ENCODE assay signal across 15 cellular contexts in genomic region chr10:74917481-74918077, GRCh38.
A peak's percentile ranks its signal among the peaks of the same experiment; 100 is the strongest.
DNase-seq lines count a peak whose midpoint lies in the region; ATAC-seq and TF ChIP-seq lines count a peak whose summit lies in the region.
"Had no signal": no experiment of that assay in that cellular context is flagged by ENCODE, and none has a peak within 500 bp of the region (broad histone marks: within the 10 kb centered on the region; RNA-seq: fewer than 3 reads in every experiment).

No MANE protein-coding gene starts in this region.

- in situ Hi-C loops in astrocyte of the spinal cord (cut with HindIII; ENCODE audit: low sequenced_read_pairs): no loop called here

- peaks cover 18% of the 10 kb centered on the region for H3K79me2 ChIP-seq in ACC112 (ENCODE audit: control insufficient read depth, insufficient read depth, low read length, unreplicated experiment)

- H3K4me1 ChIP-seq in ACC112 (ENCODE audit: control insufficient read depth, insufficient read depth, low read length, unreplicated experiment): peaks cover 31% of the 10 kb centered on the region

- peaks cover 4% of the 10 kb centered on the region; the same call in 1 of the 2 replicates for H3K36me3 ChIP-seq in ACC112 (ENCODE audit: insufficient read depth, low read length)
- H3K36me3 ChIP-seq: adrenal gland, suprapubic skin had no signal

- H3K27ac ChIP-seq in ACC112 (ENCODE audit: low read depth, low read length): peak overlapping the region; percentile 58
- H3K27ac ChIP-seq: BLaER1, suprapubic skin had no signal

- no peak for TF ChIP-seq CTCF in astrocyte of the spinal cord (IDR thresholded peaks at IDR 0.05; ENCODE audit: low read depth, low read length)
- no peak for TF ChIP-seq CTCF in GM10266 (IDR thresholded peaks at IDR 0.05; ENCODE audit: control insufficient read depth, insufficient read depth, low read depth, missing control alignments)

- H3K4me3 ChIP-seq in ACC112 (ENCODE audit: low read depth, low read length) (no peak overlapping the region), astrocyte of the spinal cord (ENCODE audit: low read depth, low read length) (no peak overlapping the region)
- H3K4me3 ChIP-seq: adrenal gland, BLaER1, suprapubic skin had no signal

- ATAC-seq in GM18519 (IDR thresholded peaks at IDR 0.05; ENCODE audit: low FRiP score, unreplicated experiment): no peak

- H2AFZ ChIP-seq in ACC112 (ENCODE audit: low read length, unreplicated experiment): no peak overlapping the region

- H3K27me3 ChIP-seq in ACC112 (ENCODE audit: insufficient read depth, low read length): no peaks in the 10 kb centered on the region
- H3K27me3 ChIP-seq: adrenal gland, BLaER1, suprapubic skin had no signal

- DNase-seq in HT1080 (ENCODE audit: low read depth) (peak; percentile 89), astrocyte of the spinal cord (ENCODE audit: low read depth, low spot score) (peak; percentile 63), iPS-NIHi7 (ENCODE audit: extremely low spot score) (peak; percentile 17), GM10266 (ENCODE audit: extremely low spot score) (no peak), NCI-H2029 (lab: John Stamatoyannopoulos, UW) (no peak), NCI-H1694 (lab: John Stamatoyannopoulos, UW) (no peak)
- DNase-seq: activated CD4-positive, alpha-beta T cell treated with anti-CD3 and anti-CD28 coated beads, Interleukin-2, amount 50 U/mL, for 4 hours; adrenal gland; naive B cell; NCI-H1105 treated with DMSO at 0.1 percent for 48 hours; stimulated activated CD4-positive, alpha-beta T cell treated with anti-CD3 and anti-CD28 coated beads, Interleukin-1b, Interleukin-23, amount 100 ng/mL, for 48 hours had no signal

Comparison
In these comparisons a context has a peak if more than half of its experiments do, and no peak if none do; other contexts are left out.
1. DNase-seq: peak in HT1080 (single experiment), astrocyte of the spinal cord (single experiment) and iPS-NIHi7 (single experiment); none in GM10266 (single experiment), NCI-H2029 (single experiment) and NCI-H1694 (single experiment).